Comparison of ENCODE assay signal across 1 cellular context in genomic region chr9:92481029-92481633, GRCh38.
A peak's percentile ranks its signal among the peaks of the same experiment; 100 is the strongest.
TF ChIP-seq lines count a peak whose summit lies in the region.

No MANE protein-coding gene starts in this region.

TF ChIP-seq in K562, 482 proteins besides CTCF, POLR2A, EP300 and RAD21 (continued from another document):
- TF ChIP-seq POLR2AphosphoS5 (IDR thresholded peaks at IDR 0.05; ENCODE audit: control insufficient read depth, insufficient read depth, low read depth, low read length) (no peak), ZBTB40 (IDR thresholded peaks at IDR 0.05) (0 out of 2 replicates have a peak, but pooled peaks have one; percentile 45), ZBTB40 (CRISPR knock-in tag; IDR thresholded peaks at IDR 0.05) (no peak), YY1 (IDR thresholded peaks at IDR 0.05; ENCODE audit: borderline replicate concordance in 1 of 3, control insufficient read depth in 1 of 3, extremely low read depth in 1 of 3, insufficient read depth in 3 of 3, insufficient read length in 1 of 3, insufficient replicate concordance in 2 of 3, low read depth in 1 of 3, low read length in 2 of 3) (no peak), TCF7 (IDR thresholded peaks at IDR 0.05; ENCODE audit: borderline replicate concordance) (no peak), FUS (optimal IDR thresholded peaks at IDR 0.05; ENCODE audit: low read depth, low read length) (no peak), NELFE (IDR thresholded peaks at IDR 0.05; ENCODE audit: insufficient read depth, insufficient read length) (no peak), ATF3 (IDR thresholded peaks at IDR 0.05) (peak; percentile 34; the same call in 1 of the 2 replicates), ATF3 (CRISPR knock-in tag; conservative IDR thresholded peaks at IDR 0.05) (no peak), ARID1B (IDR thresholded peaks at IDR 0.05) (peak; percentile 46; the same call in 1 of the 2 replicates), FOSL1 (tag; conservative IDR thresholded peaks at IDR 0.05) (peak; percentile 55), JUND (IDR thresholded peaks at IDR 0.05; ENCODE audit: borderline replicate concordance, low read depth, low read length) (0 out of 2 replicates have a peak, but pooled peaks have one; percentile 44), JUND (tag; IDR thresholded peaks at IDR 0.05; ENCODE audit: borderline replicate concordance, low read depth, low read length) (no peak), ZNF175 (CRISPR knock-in tag; IDR thresholded peaks at IDR 0.05; ENCODE audit: low read depth) (no peak), ZNF444 (CRISPR knock-in tag; IDR thresholded peaks at IDR 0.05) (no peak), GATA2 (CRISPR knock-in tag; IDR thresholded peaks at IDR 0.05) (no peak), ZBTB17 (CRISPR knock-in tag; IDR thresholded peaks at IDR 0.05) (no peak), DPF2 (IDR thresholded peaks at IDR 0.05) (peak; percentile 58), ZNF586 (CRISPR knock-in tag; conservative IDR thresholded peaks at IDR 0.05) (no peak), SAFB2 (IDR thresholded peaks at IDR 0.05; ENCODE audit: borderline replicate concordance, low read depth, low read length, severe bottlenecking) (no peak)
- TF ChIP-seq, protein P1, sequence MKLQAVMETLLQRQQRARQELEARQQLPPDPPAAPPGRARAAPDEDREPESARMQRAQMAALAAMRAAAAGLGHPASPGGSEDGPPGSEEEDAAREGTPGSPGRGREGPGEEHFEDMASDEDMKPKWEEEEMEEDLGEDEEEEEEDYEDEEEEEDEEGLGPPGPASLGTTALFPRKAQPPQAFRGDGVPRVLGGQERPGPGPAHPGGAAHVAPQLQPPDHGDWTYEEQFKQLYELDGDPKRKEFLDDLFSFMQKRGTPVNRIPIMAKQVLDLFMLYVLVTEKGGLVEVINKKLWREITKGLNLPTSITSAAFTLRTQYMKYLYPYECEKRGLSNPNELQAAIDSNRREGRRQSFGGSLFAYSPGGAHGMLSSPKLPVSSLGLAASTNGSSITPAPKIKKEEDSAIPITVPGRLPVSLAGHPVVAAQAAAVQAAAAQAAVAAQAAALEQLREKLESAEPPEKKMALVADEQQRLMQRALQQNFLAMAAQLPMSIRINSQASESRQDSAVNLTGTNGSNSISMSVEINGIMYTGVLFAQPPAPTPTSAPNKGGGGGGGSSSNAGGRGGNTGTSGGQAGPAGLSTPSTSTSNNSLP (IDR thresholded peaks at IDR 0.05; ENCODE audit: borderline replicate concordance, low read depth, low read length), result peak; percentile 39; the same call in 1 of the 2 replicates
